Comparison of ENCODE assay signal across 13 cellular contexts in genomic region chr14:54606631-54607133, GRCh38. TPM values are rescaled to one million over a fixed set of nuclear protein-coding genes. Genes with fewer than 3 reads are reported as not detected.
DNase-seq lines count a peak whose midpoint lies in the region; TF ChIP-seq lines count a peak whose summit lies in the region.
"Had no signal": no experiment of that assay in that cellular context is flagged by ENCODE, and none has a peak within 500 bp of the region (broad histone marks: within the 10 kb centered on the region; RNA-seq: fewer than 3 reads in every experiment).

No MANE protein-coding gene starts in this region.

- H3K27ac ChIP-seq in AG04450 (ENCODE audit: low read depth, low read length) (peak overlapping the region; percentile 75), fibroblast of lung (ENCODE audit: insufficient read depth, low read length) (peak overlapping the region; percentile 64)

- H3K9ac ChIP-seq in fibroblast of lung (ENCODE audit: insufficient read depth, low read length) = no peak overlapping the region

- peak overlapping the region; percentile 0 for H3K4me2 ChIP-seq in fibroblast of lung (ENCODE audit: extremely low read depth, insufficient read depth, low read length)

- H3K27me3 ChIP-seq in AG04450 (ENCODE audit: control insufficient read depth, insufficient read depth, low read length) (no peaks in the 10 kb centered on the region), fibroblast of lung (ENCODE audit: control insufficient read depth, insufficient read depth, low read length) (no peaks in the 10 kb centered on the region)

- no peaks in the 10 kb centered on the region; the same call in 1 of the 2 replicates for H3K9me3 ChIP-seq in AG04450 (ENCODE audit: control insufficient read depth, insufficient read depth, low read length)
- H3K9me3 ChIP-seq in fibroblast of lung (ENCODE audit: control insufficient read depth, insufficient read depth, low read depth, low read length) = no peaks in the 10 kb centered on the region

- CTCF ChIA-PET in AG04450 (lab: Charles Lee) = interaction anchor here (1.3 kb wide), 1 partner anchor 36 kb away, joined by 3 read pairs; no protein-coding TSS in a partner anchor

- peaks cover 2% of the 10 kb centered on the region for H3K36me3 ChIP-seq in fibroblast of lung (ENCODE audit: control insufficient read depth, insufficient read depth, low read length)

- peaks cover 72% of the 10 kb centered on the region for H3K79me2 ChIP-seq in fibroblast of lung (ENCODE audit: control insufficient read depth, insufficient read depth, low read length)

- H3K4me3 ChIP-seq in AG04450 (ENCODE audit: low read depth, low read length) (no peak overlapping the region), fibroblast of lung (replicated peaks in 1 of 4; ENCODE audit: control extremely low read depth in 1 of 4, insufficient read depth in 1 of 4, low read depth in 3 of 4, low read length in 4 of 4) (no peak overlapping the region)

- POLR2A ChIA-PET in AG04450 (lab: Yijun Ruan, JAX) = interaction anchor here (0.9 kb wide), 1 partner anchor 77 kb away, joined by 3 read pairs; no protein-coding TSS in a partner anchor

- H4K20me1 ChIP-seq in fibroblast of lung (ENCODE audit: control insufficient read depth, extremely low read depth, insufficient read depth, low read length) = no peaks in the 10 kb centered on the region

- TF ChIP-seq CTCF in AG04450 (IDR thresholded peaks at IDR 0.05; ENCODE audit: low read depth, low read length) (no peak), fibroblast of lung (conservative IDR thresholded peaks at IDR 0.05 in 1 of 2, IDR thresholded peaks at IDR 0.05 in 1 of 2; ENCODE audit: low read depth in 1 of 2, low read length in 2 of 2) (no peak)

- DNase-seq in AG04450 (ENCODE audit: low read depth, low spot score) = no peak
- DNase-seq in NCI-H226 = peak; percentile 41
- peak; percentile 51 to 97 for DNase-seq in fibroblast of lung (ENCODE audit: low read depth in 2 of 2)
- DNase-seq in myocyte (ENCODE audit: low read depth) = peak; percentile 67
- DNase-seq in erythroblast (lab: John Stamatoyannopoulos, UW) = no peak
- no peak for DNase-seq in COLO668 (lab: John Stamatoyannopoulos, UW; ENCODE audit: unreplicated experiment)
- no peak for DNase-seq in T-helper 9 cell
- no peak for DNase-seq in cerebellum (ENCODE audit: low spot score)
- DNase-seq: activated CD8-positive, alpha-beta memory T cell treated with anti-CD3 and anti-CD28 coated beads for 24 hours; AML-193; NCI-H1930; stimulated activated CD4-positive, alpha-beta T cell treated with anti-CD3 and anti-CD28 coated beads, Interleukin-1b, Interleukin-23, amount 100 ng/mL, for 48 hours; stimulated activated naive CD8-positive, alpha-beta T cell treated with anti-CD3 and anti-CD28 coated beads, Interleukin-15, Interleukin-2, amounts not matched to agents 100 U/mL and 50 U/mL, for 24 hours had no signal

- H3K4me1 ChIP-seq in fibroblast of lung (ENCODE audit: control insufficient read depth, extremely low read depth, insufficient read depth, low read length) = peaks cover 30% of the 10 kb centered on the region

- H2AFZ ChIP-seq in fibroblast of lung (ENCODE audit: low read length) = no peak overlapping the region

- no peak for TF ChIP-seq POLR2A in erythroblast (IDR thresholded peaks at IDR 0.05; ENCODE audit: low read length)

RNA-seq across cellular contexts. Expression of gene SAMD4A, which starts 39.8 kb away (rescaled TPM):
- polyA plus RNA-seq in AG04450 (2011; rRNA removed) = 12.7 and 21.0 TPM in 2 replicates
- 64.5 and 81.7 TPM in 2 replicates for polyA minus RNA-seq in AG04450 (2011; rRNA and poly(A)+ RNA removed)
- 25.9 and 39.8 TPM in 2 replicates for total RNA-seq in fibroblast of lung
- polyA plus RNA-seq in fibroblast of lung = 9.3 and 12.2 TPM in 2 replicates
- polyA plus RNA-seq in fibroblast of lung (2012) = 25.1 and 29.4 TPM in 2 replicates
- polyA minus RNA-seq in fibroblast of lung (ENCODE audit: low replicate concordance) = 52.1 and 114 TPM in 2 replicates
- 41.3 and 83.2 TPM in 2 replicates for total RNA-seq in myocyte
- 25.3 TPM for polyA plus RNA-seq in myocyte (2012)
- 15.7 TPM for total RNA-seq in cerebellum

Comparison
In these comparisons a context has a peak if more than half of its experiments do, and no peak if none do; other contexts are left out.
1. DNase-seq: peak in NCI-H226 (single experiment), fibroblast of lung (2 of 2) and myocyte (single experiment); none in AG04450 (single experiment), erythroblast (0 of 2), COLO668 (single experiment), T-helper 9 cell (single experiment) and cerebellum (single experiment).